ENCODE assay signal across 18 cellular contexts in genomic region chr6:56821005-56821432, GRCh38.
DNase-seq lines count a peak whose midpoint lies in the region; ATAC-seq, FAIRE-seq and TF ChIP-seq lines count a peak whose summit lies in the region.
"Had no signal": no experiment of that assay in that cellular context is flagged by ENCODE, and none has a peak within 500 bp of the region (broad histone marks: within the 10 kb centered on the region; RNA-seq: fewer than 3 reads in every experiment).

No MANE protein-coding gene starts in this region.

- H3K27ac Mint-ChIP-seq in activated T-cell treated with anti-CD3 and anti-CD28 coated beads, Interleukin-2, amount 50 U/mL, for 24 hours = no peak overlapping the region
- H3K27ac Mint-ChIP-seq: activated naive CD8-positive, alpha-beta T cell treated with anti-CD3 and anti-CD28 coated beads, Interleukin-2, amount 10 ng/mL, durations not matched to agents 7 days and 5 days; B cell; stimulated activated memory B cell treated with anti-CD40 and anti-IgM and Interleukin-4, amounts not matched to agents 10 μg/mL and 1 μg/mL and 100 μg/mL, for 72 hours; T-helper 2 cell treated with Interferon-gamma antibody and Interleukin-4, amounts not matched to agents 5 μg/mL and 100 μg/mL, for 36 hours had no signal

- no peak overlapping the region for H3K4me3 Mint-ChIP-seq in activated T-cell treated with anti-CD3 and anti-CD28 coated beads, Interleukin-2, amount 50 U/mL, for 24 hours
- H3K4me3 Mint-ChIP-seq: activated naive CD8-positive, alpha-beta T cell treated with anti-CD3 and anti-CD28 coated beads, Interleukin-2, amount 10 ng/mL, durations not matched to agents 7 days and 5 days; B cell; stimulated activated memory B cell treated with anti-CD40 and anti-IgM and Interleukin-4, amounts not matched to agents 10 μg/mL and 1 μg/mL and 100 μg/mL, for 72 hours; T-helper 2 cell treated with Interferon-gamma antibody and Interleukin-4, amounts not matched to agents 5 μg/mL and 100 μg/mL, for 36 hours had no signal

- no peak overlapping the region for H3K27ac ChIP-seq in body of pancreas
- no peak overlapping the region for H3K27ac ChIP-seq in left lung

- TF ChIP-seq POLR2A in GM12891 (IDR thresholded peaks at IDR 0.05; ENCODE audit: low read depth, low read length) (no peak), body of pancreas (IDR thresholded peaks at IDR 0.05) (no peak)

- H3K36me3 ChIP-seq in body of pancreas (replicated peaks in 1 of 2; ENCODE audit: insufficient read depth in 1 of 2, low read depth in 2 of 2) = no peaks in the 10 kb centered on the region
- no peaks in the 10 kb centered on the region for H3K36me3 ChIP-seq in left lung

- TF ChIP-seq CTCF in body of pancreas (IDR thresholded peaks at IDR 0.05) (no peak), left lung (IDR thresholded peaks at IDR 0.05) (no peak), GM10248 (IDR thresholded peaks at IDR 0.05; ENCODE audit: control extremely low read depth, extremely low read depth, low read depth, missing control alignments) (no peak)

- ATAC-seq in body of pancreas (peak; percentile 35), left lung (peak; percentile 72), GM19351 (IDR thresholded peaks at IDR 0.05; ENCODE audit: unreplicated experiment) (no peak)
- ATAC-seq: stimulated activated memory B cell treated with anti-CD40 and anti-IgM and Interleukin-4, amounts not matched to agents 10 μg/mL and 1 μg/mL and 100 μg/mL, for 72 hours had no signal

- no peaks in the 10 kb centered on the region for H3K4me1 Mint-ChIP-seq in activated T-cell treated with anti-CD3 and anti-CD28 coated beads, Interleukin-2, amount 50 U/mL, for 24 hours (ENCODE audit: low read depth)
- H3K4me1 Mint-ChIP-seq: activated naive CD8-positive, alpha-beta T cell treated with anti-CD3 and anti-CD28 coated beads, Interleukin-2, amount 10 ng/mL, durations not matched to agents 7 days and 5 days; B cell; stimulated activated memory B cell treated with anti-CD40 and anti-IgM and Interleukin-4, amounts not matched to agents 10 μg/mL and 1 μg/mL and 100 μg/mL, for 72 hours had no signal

- 34 to 52% methylated on average over 3 of the region's 3 CpGs for whole genome bisulfite sequencing in body of pancreas, 2 donors

- peak; percentile 9 for FAIRE-seq in GM12891 (lab: Jason Lieb, UNC)

- POLR2A ChIA-PET in GM10248 (lab: Yijun Ruan, JAX) = interaction anchor here (0.6 kb wide), 1 partner anchor 49 kb away, joined by 3 read pairs; no protein-coding TSS in a partner anchor

- H3K4me1 ChIP-seq in body of pancreas (no peaks in the 10 kb centered on the region), left lung (no peaks in the 10 kb centered on the region)

- H3K4me3 ChIP-seq in body of pancreas (no peak overlapping the region), left lung (no peak overlapping the region)

- DNase-seq in GM12891 (ENCODE audit: insufficient read length, low spot score) (no peak), NCI-H146 (lab: John Stamatoyannopoulos, UW) (peak; percentile 68), body of pancreas (no peak), left lung (no peak), NCI-H1436 treated with DMSO at 0.1 percent for 48 hours (lab: John Stamatoyannopoulos, UW) (no peak), GM10248 (ENCODE audit: extremely low spot score) (no peak)
- DNase-seq in activated T-cell treated with anti-CD3 and anti-CD28 coated beads, Interleukin-2, amount 50 U/mL, for 24 hours = no peak
- DNase-seq: activated CD4-positive, alpha-beta T cell treated with anti-CD3 and anti-CD28 coated beads for 4 hours; activated naive CD8-positive, alpha-beta T cell treated with anti-CD3 and anti-CD28 coated beads, Interleukin-2, amount 10 ng/mL, durations not matched to agents 7 days and 5 days; EL; H7; NCI-H1105; NCI-H526; nucleus accumbens had no signal

- CTCF ChIA-PET in GM10248 (lab: Yijun Ruan, JAX) = interaction anchor here (0.8 to 2.5 kb wide), 11 partner anchors 9 to 134 kb away, joined by 3 to 11 read pairs (median 4); partner anchors contain the start of gene BEND6

- no peaks in the 10 kb centered on the region for H3K27me3 Mint-ChIP-seq in activated T-cell treated with anti-CD3 and anti-CD28 coated beads, Interleukin-2, amount 50 U/mL, for 24 hours
- H3K27me3 Mint-ChIP-seq: B cell; stimulated activated memory B cell treated with anti-CD40 and anti-IgM and Interleukin-4, amounts not matched to agents 10 μg/mL and 1 μg/mL and 100 μg/mL, for 72 hours had no signal

- H3K9me3 ChIP-seq in body of pancreas (no peaks in the 10 kb centered on the region), left lung (no peaks in the 10 kb centered on the region)

- H3K27me3 ChIP-seq in body of pancreas (no peaks in the 10 kb centered on the region), left lung (no peaks in the 10 kb centered on the region)

- intact Hi-C loops in body of pancreas (cut with DNase I) (no loop called here), left lung (cut with DNase I) (no loop called here)

- no peaks in the 10 kb centered on the region for H3K9me3 Mint-ChIP-seq in activated T-cell treated with anti-CD3 and anti-CD28 coated beads, Interleukin-2, amount 50 U/mL, for 24 hours
- H3K9me3 Mint-ChIP-seq: activated naive CD8-positive, alpha-beta T cell treated with anti-CD3 and anti-CD28 coated beads, Interleukin-2, amount 10 ng/mL, durations not matched to agents 7 days and 5 days; stimulated activated memory B cell treated with anti-CD40 and anti-IgM and Interleukin-4, amounts not matched to agents 10 μg/mL and 1 μg/mL and 100 μg/mL, for 72 hours; T-helper 2 cell treated with Interferon-gamma antibody and Interleukin-4, amounts not matched to agents 5 μg/mL and 100 μg/mL, for 36 hours had no signal

- H3K36me3 Mint-ChIP-seq in activated T-cell treated with anti-CD3 and anti-CD28 coated beads, Interleukin-2, amount 50 U/mL, for 24 hours (ENCODE audit: low read depth) = no peaks in the 10 kb centered on the region
- H3K36me3 Mint-ChIP-seq: activated naive CD8-positive, alpha-beta T cell treated with anti-CD3 and anti-CD28 coated beads, Interleukin-2, amount 10 ng/mL, durations not matched to agents 7 days and 5 days; stimulated activated memory B cell treated with anti-CD40 and anti-IgM and Interleukin-4, amounts not matched to agents 10 μg/mL and 1 μg/mL and 100 μg/mL, for 72 hours had no signal

TF ChIP-seq in GM12891, 5 proteins besides CTCF, POLR2A, EP300 and RAD21:
- no peak for TF ChIP-seq POLR2AphosphoS5 (IDR thresholded peaks at IDR 0.05; ENCODE audit: low read depth, low read length)
- TF ChIP-seq PAX5 (IDR thresholded peaks at IDR 0.05; ENCODE audit: insufficient read depth, low read length, severe bottlenecking) = no peak
- no peak for TF ChIP-seq TAF1 (IDR thresholded peaks at IDR 0.05; ENCODE audit: low read depth, low read length)
- TF ChIP-seq SPI1 (IDR thresholded peaks at IDR 0.05; ENCODE audit: low read depth, low read length) = no peak
- no peak for TF ChIP-seq POU2F2 (IDR thresholded peaks at IDR 0.05; ENCODE audit: low read depth, low read length)
